In genomic region chr5:78544531-78545200, GRCh38 we compare ENCODE assay signal across 1 cellular context.
TF ChIP-seq lines count a peak whose summit lies in the region.

No MANE protein-coding gene starts in this region.

TF ChIP-seq in GM12878, 131 proteins besides CTCF, POLR2A, EP300 and RAD21 (continued from another document and continues in another):
- TF ChIP-seq NKRF (conservative IDR thresholded peaks at IDR 0.05): no peak
- peak; percentile 64 for TF ChIP-seq BCL3 (IDR thresholded peaks at IDR 0.05; ENCODE audit: borderline replicate concordance, insufficient read depth, low read depth, low read length, poor library complexity, severe bottlenecking)
- peak; percentile 58; the same call in 1 of the 2 replicates for TF ChIP-seq BACH1 (IDR thresholded peaks at IDR 0.05; ENCODE audit: borderline replicate concordance)
- TF ChIP-seq MTA2 (IDR thresholded peaks at IDR 0.05; ENCODE audit: low read depth): peak; percentile 71
- TF ChIP-seq ZBTB40 (IDR thresholded peaks at IDR 0.05; ENCODE audit: borderline replicate concordance): peak; percentile 22; the same call in 1 of the 2 replicates
- TF ChIP-seq WRNIP1 (IDR thresholded peaks at IDR 0.05; ENCODE audit: borderline replicate concordance, low read depth, low read length): 0 out of 2 replicates have a peak, but pooled peaks have one; percentile 58
- peak; percentile 79 for TF ChIP-seq CREB1 (IDR thresholded peaks at IDR 0.05; ENCODE audit: low read depth)
- TF ChIP-seq SREBF2 (IDR thresholded peaks at IDR 0.05; ENCODE audit: low read length): no peak
- no peak for TF ChIP-seq TAF1 (IDR thresholded peaks at IDR 0.05; ENCODE audit: borderline replicate concordance, low read depth, low read length)
- peak; percentile 72 for TF ChIP-seq FOXM1 (IDR thresholded peaks at IDR 0.05; ENCODE audit: low read depth, low read length)
- TF ChIP-seq ATF2 (IDR thresholded peaks at IDR 0.05; ENCODE audit: low read length): peak; percentile 84; the same call in 1 of the 2 replicates
- peak; percentile 86 for TF ChIP-seq NFIC (IDR thresholded peaks at IDR 0.05; ENCODE audit: low read depth, low read length)
- TF ChIP-seq MEF2B (IDR thresholded peaks at IDR 0.05; ENCODE audit: partially characterized antibody, poor library complexity, severe bottlenecking): peak; percentile 41
- no peak for TF ChIP-seq ZZZ3 (IDR thresholded peaks at IDR 0.05; ENCODE audit: control insufficient read depth, insufficient read length, low read depth)
- no peak for TF ChIP-seq IRF3 (IDR thresholded peaks at IDR 0.05)
- peak; percentile 89; the same call in 1 of the 2 replicates for TF ChIP-seq MTA3 (IDR thresholded peaks at IDR 0.05; ENCODE audit: borderline replicate concordance, low read length)
- peak; percentile 47; the same call in 1 of the 2 replicates for TF ChIP-seq CBX5 (IDR thresholded peaks at IDR 0.05; ENCODE audit: low read depth)
- TF ChIP-seq DPF2 (IDR thresholded peaks at IDR 0.05): peak; percentile 94
- TF ChIP-seq JUNB (IDR thresholded peaks at IDR 0.05): peak; percentile 91
- peak; percentile 49; the same call in 1 of the 2 replicates for TF ChIP-seq GABPA (IDR thresholded peaks at IDR 0.05; ENCODE audit: low read depth)
- peak; percentile 95 for TF ChIP-seq NR2F1 (conservative IDR thresholded peaks at IDR 0.05)
- peak; percentile 24; the same call in 1 of the 2 replicates for TF ChIP-seq SMC3 (IDR thresholded peaks at IDR 0.05; ENCODE audit: borderline replicate concordance, low read length)
- peak; percentile 87 for TF ChIP-seq MLLT1 (IDR thresholded peaks at IDR 0.05)
- TF ChIP-seq GATAD2B (conservative IDR thresholded peaks at IDR 0.05; ENCODE audit: low read depth): peak; percentile 70; the same call in 1 of the 2 replicates
- peak; percentile 44; the same call in 1 of the 2 replicates for TF ChIP-seq YY1 (IDR thresholded peaks at IDR 0.05; ENCODE audit: low read depth, low read length)
- 0 out of 4 replicates have a peak, but pooled peaks of 1 of the 2 experiments have one; percentile 28 for TF ChIP-seq SRF (IDR thresholded peaks at IDR 0.05; ENCODE audit: low read depth in 2 of 2, low read length in 2 of 2)
- peak; percentile 80 for TF ChIP-seq EED (IDR thresholded peaks at IDR 0.05; ENCODE audit: low read depth)
- TF ChIP-seq NFYA (IDR thresholded peaks at IDR 0.05; ENCODE audit: borderline replicate concordance, low read depth, low read length): no peak
- TF ChIP-seq BMI1 (IDR thresholded peaks at IDR 0.05; ENCODE audit: borderline replicate concordance): peak; percentile 15; the same call in 1 of the 2 replicates
- TF ChIP-seq ETV6 (conservative IDR thresholded peaks at IDR 0.05 in 1 of 2, IDR thresholded peaks at IDR 0.05 in 1 of 2; ENCODE audit: borderline replicate concordance in 1 of 2, low read depth in 1 of 2): peak in 1 of 2 experiments; percentile 73; a peak in 2 of 4 replicates
- TF ChIP-seq ATF7 (IDR thresholded peaks at IDR 0.05; ENCODE audit: low read depth): peak; percentile 82
- 0 out of 2 replicates have a peak, but pooled peaks have one; percentile 35 for TF ChIP-seq MEF2A (IDR thresholded peaks at IDR 0.05; ENCODE audit: insufficient read depth, low read depth, low read length)
- TF ChIP-seq CBFB (IDR thresholded peaks at IDR 0.05; ENCODE audit: low read depth): peak; percentile 94
- TF ChIP-seq SKIL (IDR thresholded peaks at IDR 0.05; ENCODE audit: low read depth, poor library complexity, severe bottlenecking): peak; percentile 60
- peak; percentile 71; the same call in 1 of the 2 replicates for TF ChIP-seq TCF12 (IDR thresholded peaks at IDR 0.05; ENCODE audit: low read depth, low read length)
- peak; percentile 61; the same call in 1 of the 2 replicates for TF ChIP-seq ZNF24 (IDR thresholded peaks at IDR 0.05)
- peak; percentile 88 for TF ChIP-seq IKZF1 (conservative IDR thresholded peaks at IDR 0.05)
- no peak for TF ChIP-seq POLR2AphosphoS2 (IDR thresholded peaks at IDR 0.05; ENCODE audit: low read depth, low read length)
- peak; percentile 87 for TF ChIP-seq BCL11A (IDR thresholded peaks at IDR 0.05; ENCODE audit: low read depth, low read length)
- peak; percentile 70 for TF ChIP-seq PAX5 (IDR thresholded peaks at IDR 0.05; ENCODE audit: borderline replicate concordance, low read depth, low read length)
- TF ChIP-seq IKZF2 (IDR thresholded peaks at IDR 0.05): peak; percentile 93 to 95
- TF ChIP-seq TCF3 (IDR thresholded peaks at IDR 0.05; ENCODE audit: borderline replicate concordance, insufficient read depth, low read depth, low read length): peak; percentile 67; the same call in 1 of the 2 replicates
- no peak for TF ChIP-seq IRF5 (IDR thresholded peaks at IDR 0.05; ENCODE audit: borderline replicate concordance)
- TF ChIP-seq RELB (IDR thresholded peaks at IDR 0.05; ENCODE audit: low read depth): peak; percentile 87
- no peak for TF ChIP-seq KDM1A (IDR thresholded peaks at IDR 0.05; ENCODE audit: borderline replicate concordance)
- TF ChIP-seq CHD2 (IDR thresholded peaks at IDR 0.05; ENCODE audit: borderline replicate concordance, low read depth, low read length): peak; percentile 70
- TF ChIP-seq RCOR1 (conservative IDR thresholded peaks at IDR 0.05; ENCODE audit: low read depth, low read length): 0 out of 2 replicates have a peak, but pooled peaks have one; percentile 62
- peak; percentile 95 for TF ChIP-seq IRF4 (IDR thresholded peaks at IDR 0.05; ENCODE audit: low read depth, low read length)
